Comparison of ENCODE assay signal across 1 cellular context in the genomic region with DNA sequence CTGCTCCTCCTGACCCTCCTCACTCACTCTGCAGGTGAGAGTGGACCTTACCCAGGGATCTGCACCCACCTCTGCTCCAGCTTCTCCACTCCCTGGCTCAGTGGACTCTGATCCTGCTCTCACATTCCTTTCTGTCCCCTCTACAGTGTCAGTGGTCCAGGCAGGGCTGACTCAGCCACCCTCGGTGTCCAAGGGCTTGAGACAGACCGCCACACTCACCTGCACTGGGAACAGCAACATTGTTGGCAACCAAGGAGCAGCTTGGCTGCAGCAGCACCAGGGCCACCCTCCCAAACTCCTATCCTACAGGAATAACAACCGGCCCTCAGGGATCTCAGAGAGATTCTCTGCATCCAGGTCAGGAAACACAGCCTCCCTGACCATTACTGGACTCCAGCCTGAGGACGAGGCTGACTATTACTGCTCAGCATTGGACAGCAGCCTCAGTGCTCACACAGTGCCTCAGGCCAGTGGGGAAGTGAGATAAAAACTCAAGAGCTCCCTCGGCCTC.
TF ChIP-seq lines count a peak whose summit lies in the region.

No MANE protein-coding gene starts in this region.

TF ChIP-seq in HepG2, 621 proteins besides CTCF, POLR2A, EP300 and RAD21 (continued from another document):
- peak; percentile 40 for TF ChIP-seq ZNF687 (CRISPR knock-in tag; IDR thresholded peaks at IDR 0.05)
- no peak for TF ChIP-seq AKAP8 (CRISPR knock-in tag; IDR thresholded peaks at IDR 0.05)
- TF ChIP-seq PRPF4 (IDR thresholded peaks at IDR 0.05; ENCODE audit: low read depth, low read length, poor library complexity, severe bottlenecking) = no peak
- no peak for TF ChIP-seq MXD3 (CRISPR knock-in tag; IDR thresholded peaks at IDR 0.05)
- 0 out of 2 replicates have a peak, but pooled peaks have one; percentile 32 for TF ChIP-seq ZFP37 (CRISPR knock-in tag; IDR thresholded peaks at IDR 0.05; ENCODE audit: borderline replicate concordance)
- TF ChIP-seq REL (CRISPR knock-in tag; conservative IDR thresholded peaks at IDR 0.05) = no peak
- peak; percentile 53; the same call in 1 of the 2 replicates for TF ChIP-seq ZBTB7A (CRISPR knock-in tag; IDR thresholded peaks at IDR 0.05)
- 0 out of 2 replicates have a peak, but pooled peaks have one; percentile 16 for TF ChIP-seq GATAD1 (CRISPR knock-in tag; IDR thresholded peaks at IDR 0.05)
- no peak for TF ChIP-seq LCORL (IDR thresholded peaks at IDR 0.05)
- TF ChIP-seq LCORL (CRISPR knock-in tag; IDR thresholded peaks at IDR 0.05) = 0 out of 2 replicates have a peak, but pooled peaks have one; percentile 33
- TF ChIP-seq FOXM1 (CRISPR knock-in tag; IDR thresholded peaks at IDR 0.05) = no peak
- 0 out of 2 replicates have a peak, but pooled peaks have one; percentile 18 for TF ChIP-seq BHLHE40 (IDR thresholded peaks at IDR 0.05; ENCODE audit: low read length)
- TF ChIP-seq TIGD3 (CRISPR knock-in tag; IDR thresholded peaks at IDR 0.05; ENCODE audit: borderline replicate concordance) = no peak
- TF ChIP-seq ZNF335 (CRISPR knock-in tag; IDR thresholded peaks at IDR 0.05) = no peak
- peak; percentile 98 for TF ChIP-seq ZSCAN25 (CRISPR knock-in tag; IDR thresholded peaks at IDR 0.05)
- no peak for TF ChIP-seq SETDB1 (CRISPR knock-in tag; IDR thresholded peaks at IDR 0.05; ENCODE audit: borderline replicate concordance)
- peak; percentile 55 for TF ChIP-seq HNF4G (IDR thresholded peaks at IDR 0.05; ENCODE audit: borderline replicate concordance, low read depth, low read length)
- TF ChIP-seq HNF4G (CRISPR knock-in tag; IDR thresholded peaks at IDR 0.05; ENCODE audit: borderline replicate concordance, low read depth) = peak; percentile 40; the same call in 1 of the 2 replicates
- TF ChIP-seq JUND (CRISPR knock-in tag; IDR thresholded peaks at IDR 0.05) = 0 out of 2 replicates have a peak, but pooled peaks have one; percentile 21
- no peak for TF ChIP-seq ZNF343 (CRISPR knock-in tag; IDR thresholded peaks at IDR 0.05)
- TF ChIP-seq CENPX (CRISPR knock-in tag; IDR thresholded peaks at IDR 0.05) = no peak
- peak; percentile 25 for TF ChIP-seq XRCC5 (optimal IDR thresholded peaks at IDR 0.05; ENCODE audit: low read length)
- TF ChIP-seq MAF1 (CRISPR knock-in tag; IDR thresholded peaks at IDR 0.05; ENCODE audit: borderline replicate concordance) = no peak
- TF ChIP-seq ZBTB21 (CRISPR knock-in tag; IDR thresholded peaks at IDR 0.05) = no peak
- TF ChIP-seq FOXA3 (CRISPR knock-in tag; IDR thresholded peaks at IDR 0.05) = 0 out of 2 replicates have a peak, but pooled peaks have one; percentile 18
- TF ChIP-seq, protein P1, sequence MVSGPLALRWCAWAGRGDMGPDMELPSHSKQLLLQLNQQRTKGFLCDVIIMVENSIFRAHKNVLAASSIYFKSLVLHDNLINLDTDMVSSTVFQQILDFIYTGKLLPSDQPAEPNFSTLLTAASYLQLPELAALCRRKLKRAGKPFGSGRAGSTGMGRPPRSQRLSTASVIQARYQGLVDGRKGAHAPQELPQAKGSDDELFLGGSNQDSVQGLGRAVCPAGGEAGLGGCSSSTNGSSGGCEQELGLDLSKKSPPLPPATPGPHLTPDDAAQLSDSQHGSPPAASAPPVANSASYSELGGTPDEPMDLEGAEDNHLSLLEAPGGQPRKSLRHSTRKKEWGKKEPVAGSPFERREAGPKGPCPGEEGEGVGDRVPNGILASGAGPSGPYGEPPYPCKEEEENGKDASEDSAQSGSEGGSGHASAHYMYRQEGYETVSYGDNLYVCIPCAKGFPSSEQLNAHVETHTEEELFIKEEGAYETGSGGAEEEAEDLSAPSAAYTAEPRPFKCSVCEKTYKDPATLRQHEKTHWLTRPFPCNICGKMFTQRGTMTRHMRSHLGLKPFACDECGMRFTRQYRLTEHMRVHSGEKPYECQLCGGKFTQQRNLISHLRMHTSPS (CRISPR knock-in tag; IDR thresholded peaks at IDR 0.05; ENCODE audit: low read depth) = no peak
- peak; percentile 93 for TF ChIP-seq TEAD3 (CRISPR knock-in tag; optimal IDR thresholded peaks at IDR 0.05; ENCODE audit: borderline replicate concordance)
- TF ChIP-seq ZNF317 (CRISPR knock-in tag; IDR thresholded peaks at IDR 0.05) = 0 out of 2 replicates have a peak, but pooled peaks have one; percentile 29
- no peak for TF ChIP-seq PHF21A (CRISPR knock-in tag; IDR thresholded peaks at IDR 0.05)
- no peak for TF ChIP-seq HOXA7 (CRISPR knock-in tag; IDR thresholded peaks at IDR 0.05)
